ENCODE assay signal across 1 cellular context in the genomic region with DNA sequence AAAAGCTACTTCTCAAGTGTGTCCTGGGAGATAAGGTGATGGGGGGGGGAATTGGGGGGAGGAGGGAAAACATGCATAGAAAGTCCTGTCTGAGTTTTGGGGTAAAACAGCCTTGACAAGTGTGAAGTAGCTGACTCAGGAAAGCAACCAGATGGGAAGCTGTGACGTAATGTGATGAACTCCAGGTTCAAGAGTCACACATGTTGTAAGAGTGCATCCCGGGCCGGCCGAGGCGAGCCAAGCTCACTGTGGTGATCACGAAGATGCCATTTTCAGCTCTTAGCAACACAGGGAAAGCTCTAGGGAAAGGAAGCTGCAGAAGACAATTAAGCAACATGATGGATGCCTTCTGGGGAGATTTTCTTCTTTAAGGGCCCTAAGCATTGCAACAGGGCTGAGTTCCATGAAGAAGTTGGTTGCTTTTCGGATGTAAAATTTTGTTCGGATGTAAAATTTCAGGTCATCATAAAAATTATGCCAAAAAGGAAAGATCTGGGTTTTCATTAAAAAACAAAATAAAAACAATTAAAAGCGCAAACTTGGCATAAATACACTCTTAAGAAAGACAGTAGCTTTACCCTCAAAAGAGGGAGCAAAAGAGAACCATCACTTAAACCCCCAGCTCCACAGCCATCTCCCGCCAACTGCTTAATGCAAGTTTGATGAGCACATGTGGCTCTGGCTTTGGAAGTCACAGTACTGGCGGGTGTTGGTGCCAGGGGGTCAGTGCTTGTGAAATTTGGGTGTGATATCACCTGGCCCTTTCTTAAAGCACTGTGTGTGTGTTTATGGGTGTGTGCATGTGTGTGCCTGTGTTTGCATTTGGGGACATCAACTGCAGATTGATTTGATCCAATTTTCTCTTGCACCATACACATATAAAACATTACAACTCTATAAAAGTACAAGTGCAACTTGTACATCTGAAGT.
TF ChIP-seq lines count a peak whose summit lies in the region.

No MANE protein-coding gene starts in this region.

TF ChIP-seq in WTC11, 78 proteins besides CTCF, POLR2A, EP300 and RAD21:
- TF ChIP-seq, protein P1, sequence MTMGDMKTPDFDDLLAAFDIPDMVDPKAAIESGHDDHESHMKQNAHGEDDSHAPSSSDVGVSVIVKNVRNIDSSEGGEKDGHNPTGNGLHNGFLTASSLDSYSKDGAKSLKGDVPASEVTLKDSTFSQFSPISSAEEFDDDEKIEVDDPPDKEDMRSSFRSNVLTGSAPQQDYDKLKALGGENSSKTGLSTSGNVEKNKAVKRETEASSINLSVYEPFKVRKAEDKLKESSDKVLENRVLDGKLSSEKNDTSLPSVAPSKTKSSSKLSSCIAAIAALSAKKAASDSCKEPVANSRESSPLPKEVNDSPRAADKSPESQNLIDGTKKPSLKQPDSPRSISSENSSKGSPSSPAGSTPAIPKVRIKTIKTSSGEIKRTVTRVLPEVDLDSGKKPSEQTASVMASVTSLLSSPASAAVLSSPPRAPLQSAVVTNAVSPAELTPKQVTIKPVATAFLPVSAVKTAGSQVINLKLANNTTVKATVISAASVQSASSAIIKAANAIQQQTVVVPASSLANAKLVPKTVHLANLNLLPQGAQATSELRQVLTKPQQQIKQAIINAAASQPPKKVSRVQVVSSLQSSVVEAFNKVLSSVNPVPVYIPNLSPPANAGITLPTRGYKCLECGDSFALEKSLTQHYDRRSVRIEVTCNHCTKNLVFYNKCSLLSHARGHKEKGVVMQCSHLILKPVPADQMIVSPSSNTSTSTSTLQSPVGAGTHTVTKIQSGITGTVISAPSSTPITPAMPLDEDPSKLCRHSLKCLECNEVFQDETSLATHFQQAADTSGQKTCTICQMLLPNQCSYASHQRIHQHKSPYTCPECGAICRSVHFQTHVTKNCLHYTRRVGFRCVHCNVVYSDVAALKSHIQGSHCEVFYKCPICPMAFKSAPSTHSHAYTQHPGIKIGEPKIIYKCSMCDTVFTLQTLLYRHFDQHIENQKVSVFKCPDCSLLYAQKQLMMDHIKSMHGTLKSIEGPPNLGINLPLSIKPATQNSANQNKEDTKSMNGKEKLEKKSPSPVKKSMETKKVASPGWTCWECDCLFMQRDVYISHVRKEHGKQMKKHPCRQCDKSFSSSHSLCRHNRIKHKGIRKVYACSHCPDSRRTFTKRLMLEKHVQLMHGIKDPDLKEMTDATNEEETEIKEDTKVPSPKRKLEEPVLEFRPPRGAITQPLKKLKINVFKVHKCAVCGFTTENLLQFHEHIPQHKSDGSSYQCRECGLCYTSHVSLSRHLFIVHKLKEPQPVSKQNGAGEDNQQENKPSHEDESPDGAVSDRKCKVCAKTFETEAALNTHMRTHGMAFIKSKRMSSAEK (CRISPR knock-in tag; IDR thresholded peaks at IDR 0.05; ENCODE audit: borderline replicate concordance), result no peak
- TF ChIP-seq, protein P2, sequence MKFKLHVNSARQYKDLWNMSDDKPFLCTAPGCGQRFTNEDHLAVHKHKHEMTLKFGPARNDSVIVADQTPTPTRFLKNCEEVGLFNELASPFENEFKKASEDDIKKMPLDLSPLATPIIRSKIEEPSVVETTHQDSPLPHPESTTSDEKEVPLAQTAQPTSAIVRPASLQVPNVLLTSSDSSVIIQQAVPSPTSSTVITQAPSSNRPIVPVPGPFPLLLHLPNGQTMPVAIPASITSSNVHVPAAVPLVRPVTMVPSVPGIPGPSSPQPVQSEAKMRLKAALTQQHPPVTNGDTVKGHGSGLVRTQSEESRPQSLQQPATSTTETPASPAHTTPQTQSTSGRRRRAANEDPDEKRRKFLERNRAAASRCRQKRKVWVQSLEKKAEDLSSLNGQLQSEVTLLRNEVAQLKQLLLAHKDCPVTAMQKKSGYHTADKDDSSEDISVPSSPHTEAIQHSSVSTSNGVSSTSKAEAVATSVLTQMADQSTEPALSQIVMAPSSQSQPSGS (CRISPR knock-in tag; IDR thresholded peaks at IDR 0.05; ENCODE audit: borderline replicate concordance, low read depth), result no peak
- no peak for TF ChIP-seq JUN (CRISPR knock-in tag; IDR thresholded peaks at IDR 0.05)
- TF ChIP-seq NFE2L1 (CRISPR knock-in tag; IDR thresholded peaks at IDR 0.05), result no peak
- TF ChIP-seq HMGA2 (CRISPR knock-in tag; IDR thresholded peaks at IDR 0.05), result no peak
- TF ChIP-seq FOXK1 (CRISPR knock-in tag; IDR thresholded peaks at IDR 0.05), result no peak
- no peak for TF ChIP-seq NR3C1 (CRISPR knock-in tag; conservative IDR thresholded peaks at IDR 0.05; ENCODE audit: low read depth)
- TF ChIP-seq SOX15 (CRISPR knock-in tag; IDR thresholded peaks at IDR 0.05), result no peak
- TF ChIP-seq, protein P3, sequence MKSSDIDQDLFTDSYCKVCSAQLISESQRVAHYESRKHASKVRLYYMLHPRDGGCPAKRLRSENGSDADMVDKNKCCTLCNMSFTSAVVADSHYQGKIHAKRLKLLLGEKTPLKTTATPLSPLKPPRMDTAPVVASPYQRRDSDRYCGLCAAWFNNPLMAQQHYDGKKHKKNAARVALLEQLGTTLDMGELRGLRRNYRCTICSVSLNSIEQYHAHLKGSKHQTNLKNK (CRISPR knock-in tag; IDR thresholded peaks at IDR 0.05), result no peak
- TF ChIP-seq ZNF416 (CRISPR knock-in tag; IDR thresholded peaks at IDR 0.05), result no peak
- TF ChIP-seq, protein P4, sequence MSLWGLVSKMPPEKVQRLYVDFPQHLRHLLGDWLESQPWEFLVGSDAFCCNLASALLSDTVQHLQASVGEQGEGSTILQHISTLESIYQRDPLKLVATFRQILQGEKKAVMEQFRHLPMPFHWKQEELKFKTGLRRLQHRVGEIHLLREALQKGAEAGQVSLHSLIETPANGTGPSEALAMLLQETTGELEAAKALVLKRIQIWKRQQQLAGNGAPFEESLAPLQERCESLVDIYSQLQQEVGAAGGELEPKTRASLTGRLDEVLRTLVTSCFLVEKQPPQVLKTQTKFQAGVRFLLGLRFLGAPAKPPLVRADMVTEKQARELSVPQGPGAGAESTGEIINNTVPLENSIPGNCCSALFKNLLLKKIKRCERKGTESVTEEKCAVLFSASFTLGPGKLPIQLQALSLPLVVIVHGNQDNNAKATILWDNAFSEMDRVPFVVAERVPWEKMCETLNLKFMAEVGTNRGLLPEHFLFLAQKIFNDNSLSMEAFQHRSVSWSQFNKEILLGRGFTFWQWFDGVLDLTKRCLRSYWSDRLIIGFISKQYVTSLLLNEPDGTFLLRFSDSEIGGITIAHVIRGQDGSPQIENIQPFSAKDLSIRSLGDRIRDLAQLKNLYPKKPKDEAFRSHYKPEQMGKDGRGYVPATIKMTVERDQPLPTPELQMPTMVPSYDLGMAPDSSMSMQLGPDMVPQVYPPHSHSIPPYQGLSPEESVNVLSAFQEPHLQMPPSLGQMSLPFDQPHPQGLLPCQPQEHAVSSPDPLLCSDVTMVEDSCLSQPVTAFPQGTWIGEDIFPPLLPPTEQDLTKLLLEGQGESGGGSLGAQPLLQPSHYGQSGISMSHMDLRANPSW (CRISPR knock-in tag; conservative IDR thresholded peaks at IDR 0.05; ENCODE audit: low read depth), result no peak
- TF ChIP-seq RELA (CRISPR knock-in tag; IDR thresholded peaks at IDR 0.05; ENCODE audit: borderline replicate concordance), result no peak
- TF ChIP-seq GTF2I (CRISPR knock-in tag; conservative IDR thresholded peaks at IDR 0.05), result no peak
